13 cellular contexts compared by ENCODE assay signal in the genomic region with DNA sequence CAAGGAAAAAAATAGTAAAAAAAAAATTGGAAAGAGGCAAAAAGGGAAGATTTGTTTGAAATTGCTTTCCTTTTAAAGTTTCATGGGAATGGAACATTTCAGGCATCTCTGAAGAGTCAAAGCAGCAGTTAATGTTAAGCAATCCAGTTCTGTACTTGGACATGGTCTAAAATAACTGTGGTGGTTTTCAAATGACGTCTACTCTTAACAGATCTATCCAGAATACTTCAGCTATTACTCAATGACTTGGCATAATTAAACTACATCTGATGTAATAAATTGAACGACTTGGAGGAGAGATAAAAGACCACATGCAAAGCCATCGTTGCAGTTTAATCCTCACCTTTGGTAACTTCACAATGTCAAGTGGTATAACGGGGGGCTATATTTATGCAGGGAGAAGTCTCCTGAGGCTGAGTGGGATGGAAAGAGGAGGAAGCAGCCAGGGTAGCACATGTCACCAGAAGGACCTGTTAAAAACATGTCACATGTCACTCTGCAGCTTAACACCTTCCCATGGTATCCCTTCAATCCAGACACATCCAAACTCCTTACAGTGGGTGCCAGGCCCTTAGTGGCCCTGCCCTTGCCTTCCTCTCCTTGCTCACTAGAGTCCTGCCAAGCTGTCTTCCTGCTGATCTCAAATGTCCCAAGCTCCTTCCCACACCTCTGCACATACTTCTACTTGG.
DNase-seq lines count a peak whose midpoint lies in the region; ATAC-seq and TF ChIP-seq lines count a peak whose summit lies in the region.
"Had no signal": no experiment of that assay in that cellular context is flagged by ENCODE, and none has a peak within 500 bp of the region (broad histone marks: within the 10 kb centered on the region; RNA-seq: fewer than 3 reads in every experiment).

No MANE protein-coding gene starts in this region.

- no peak for TF ChIP-seq CTCF in fibroblast of villous mesenchyme (IDR thresholded peaks at IDR 0.05; ENCODE audit: insufficient read depth, low read depth, low read length)

- H3K4me3 ChIP-seq in fibroblast of villous mesenchyme (ENCODE audit: low read depth, low read length), result no peak overlapping the region

- peak; percentile 87 for DNase-seq in EL
- DNase-seq in SIG-M5 treated with dmso at 0.1 percent for 504 hours (lab: John Stamatoyannopoulos, UW; ENCODE audit: unreplicated experiment), result peak; percentile 96
- DNase-seq in fibroblast of villous mesenchyme (ENCODE audit: low read depth), result peak; percentile 94
- peak; percentile 25 for DNase-seq in renal cortical epithelial cell (ENCODE audit: low read depth)
- DNase-seq in stimulated activated CD4-positive, alpha-beta T cell treated with anti-CD3 and anti-CD28 coated beads, Interleukin-2, amount 100 ng/mL, for 48 hours, result no peak
- DNase-seq: amniotic stem cell; NCI-H526; stimulated activated naive CD4-positive, alpha-beta T cell; T-cell had no signal

- ATAC-seq in GM18517 (IDR thresholded peaks at IDR 0.05; ENCODE audit: unreplicated experiment) (no peak), HG03135 (IDR thresholded peaks at IDR 0.05; ENCODE audit: unreplicated experiment) (no peak), GM19324 (IDR thresholded peaks at IDR 0.05; ENCODE audit: low FRiP score, unreplicated experiment) (no peak)
- ATAC-seq: foreskin keratinocyte, T-cell had no signal

Comparison
In these comparisons a context has a peak if more than half of its experiments do, and no peak if none do; other contexts are left out.
1. DNase-seq: peak in EL (single experiment), SIG-M5 treated with dmso at 0.1 percent for 504 hours (single experiment), fibroblast of villous mesenchyme (single experiment) and renal cortical epithelial cell (single experiment); none in stimulated activated CD4-positive, alpha-beta T cell treated with anti-CD3 and anti-CD28 coated beads, Interleukin-2, amount 100 ng/mL, for 48 hours (0 of 2).